17 cellular contexts compared by ENCODE assay signal in the genomic region with DNA sequence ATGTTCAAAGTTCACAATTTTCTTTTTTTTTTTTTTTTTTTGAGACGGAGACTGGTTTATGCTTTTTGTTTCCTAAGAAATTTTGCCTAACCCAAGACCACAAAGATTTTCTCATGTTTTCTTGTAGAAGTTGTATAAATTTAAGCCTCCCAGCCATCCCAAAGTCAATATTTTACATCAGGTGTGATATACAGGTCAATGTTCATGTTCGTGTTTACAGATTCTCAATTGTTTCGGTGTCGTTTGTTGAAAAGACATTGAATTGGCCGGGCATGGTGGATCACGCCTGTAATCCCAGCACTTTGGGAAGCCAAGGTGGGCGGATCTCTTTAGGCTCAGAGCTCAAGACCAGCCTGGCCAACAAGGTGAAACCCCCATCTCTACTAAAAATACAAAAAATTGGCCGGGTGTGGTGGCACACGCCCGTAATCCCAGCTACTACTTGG. TPM values are rescaled to one million over a fixed set of nuclear protein-coding genes. Genes with fewer than 3 reads are reported as not detected.
"Had no signal": no experiment of that assay in that cellular context is flagged by ENCODE, and none has a peak within 500 bp of the region (broad histone marks: within the 10 kb centered on the region; RNA-seq: fewer than 3 reads in every experiment).

No MANE protein-coding gene starts in this region.

- ATAC-seq: activated CD4-positive, alpha-beta T cell treated with anti-CD3 and anti-CD28 coated beads for 36 hours; activated CD8-positive, alpha-beta T cell treated with anti-CD3 and anti-CD28 coated beads, Interleukin-2, amount 10 ng/mL, durations not matched to agents 7 days and 5 days; body of pancreas; pancreas had no signal

- H3K27me3 Mint-ChIP-seq: activated CD4-positive, alpha-beta T cell treated with anti-CD3 and anti-CD28 coated beads for 36 hours had no signal

- DNase-seq: activated CD4-positive, alpha-beta T cell treated with anti-CD3 and anti-CD28 coated beads for 36 hours; activated CD8-positive, alpha-beta memory T cell treated with anti-CD3 and anti-CD28 coated beads, Interleukin-2, amount 50 U/mL, for 48 hours; activated CD8-positive, alpha-beta T cell treated with anti-CD3 and anti-CD28 coated beads, Interleukin-2, amount 10 ng/mL, durations not matched to agents 7 days and 5 days; activated naive CD4-positive, alpha-beta T cell treated with anti-CD3 and anti-CD28 coated beads, Interleukin-2, amount 50 U/mL, for 16 hours; body of pancreas; cerebellar nuclear complex; esophagus squamous epithelium; foreskin fibroblast; glutamatergic neuron; pancreas; stimulated activated CD4-positive, alpha-beta T cell treated with anti-CD3 and anti-CD28 coated beads, Interleukin-4, amount 100 ng/mL, for 1 hour; stimulated activated CD8-positive, alpha-beta memory T cell treated with anti-CD3 and anti-CD28 coated beads, Interleukin-4, amount 100 ng/mL, for 48 hours; stomach; T-helper 1 cell had no signal

- H3K4me3 ChIP-seq: body of pancreas, esophagus squamous epithelium, pancreas, stomach had no signal

- H3K27me3 ChIP-seq: body of pancreas, esophagus squamous epithelium, pancreas, stomach had no signal

- H3K4me1 ChIP-seq: body of pancreas, pancreas had no signal

- H3K27ac ChIP-seq: body of pancreas, esophagus squamous epithelium, pancreas, stomach, VCaP had no signal

- H3K4me3 Mint-ChIP-seq: activated CD4-positive, alpha-beta T cell treated with anti-CD3 and anti-CD28 coated beads for 36 hours; activated CD8-positive, alpha-beta T cell treated with anti-CD3 and anti-CD28 coated beads, Interleukin-2, amount 10 ng/mL, durations not matched to agents 7 days and 5 days had no signal

- H3K27ac Mint-ChIP-seq: activated CD4-positive, alpha-beta T cell treated with anti-CD3 and anti-CD28 coated beads for 36 hours; activated CD8-positive, alpha-beta T cell treated with anti-CD3 and anti-CD28 coated beads, Interleukin-2, amount 10 ng/mL, durations not matched to agents 7 days and 5 days had no signal

RNA-seq across cellular contexts. Expression of a gene that starts 19.4 kb away (rescaled TPM):
- polyA plus RNA-seq: neural cell had no signal

RNA-seq across cellular contexts. Expression of a gene that starts 47.3 kb away (rescaled TPM):
- total RNA-seq: body of pancreas, lung microvascular endothelial cell had no signal
